14 cellular contexts compared by ENCODE assay signal in the genomic region with DNA sequence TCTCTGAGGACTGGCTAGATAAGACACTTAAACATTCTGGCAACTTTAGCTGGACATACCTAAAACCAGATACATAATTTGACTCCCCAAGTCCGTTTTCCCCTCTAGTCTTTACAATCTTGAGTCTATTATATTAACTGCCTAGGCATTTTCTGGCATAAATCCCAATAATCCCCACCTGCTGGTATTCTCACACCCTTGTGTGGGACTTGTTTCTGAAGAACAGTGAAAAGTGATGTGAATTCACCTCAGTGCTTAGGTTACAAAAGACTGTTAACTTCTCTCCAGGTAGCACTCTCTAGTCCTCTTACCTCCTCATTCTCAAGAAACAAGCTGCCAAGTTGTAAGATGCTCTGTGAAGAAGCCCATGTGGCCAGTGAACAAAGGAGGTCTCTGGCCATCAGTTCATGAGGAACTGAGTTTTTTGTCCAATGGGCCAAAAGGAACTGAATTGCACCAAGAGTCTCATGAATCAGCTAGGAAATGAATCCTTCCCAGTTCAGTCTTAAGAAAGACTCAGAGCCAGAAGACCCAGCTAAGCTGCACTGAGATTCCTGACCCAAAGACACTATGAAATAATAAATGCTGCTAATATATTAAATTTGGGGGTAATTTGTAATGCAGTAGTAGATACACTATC. TPM values are rescaled to one million over a fixed set of nuclear protein-coding genes. Genes with fewer than 3 reads are reported as not detected.
DNase-seq lines count a peak whose midpoint lies in the region; ATAC-seq and TF ChIP-seq lines count a peak whose summit lies in the region.
"Had no signal": no experiment of that assay in that cellular context is flagged by ENCODE, and none has a peak within 500 bp of the region (broad histone marks: within the 10 kb centered on the region; RNA-seq: fewer than 3 reads in every experiment).

No MANE protein-coding gene starts in this region.

- no peak for TF ChIP-seq CTCF in H9 (conservative IDR thresholded peaks at IDR 0.05)

- H3K79me2 ChIP-seq in H9 (ENCODE audit: insufficient read depth, low read length): peaks cover 10% of the 10 kb centered on the region

- no peak overlapping the region for H2BK120ac ChIP-seq in H9 (ENCODE audit: low read depth, low read length, poor library complexity, severe bottlenecking)

- no peaks in the 10 kb centered on the region for H3K9me3 Mint-ChIP-seq in H9

- no peak overlapping the region for H3K4ac ChIP-seq in H9 (ENCODE audit: low read depth, low read length)

- no peak overlapping the region for H3K9ac ChIP-seq in BLaER1
- no peak overlapping the region for H3K9ac ChIP-seq in H9 (ENCODE audit: extremely low read depth, insufficient read length, low read length)

- H2AFZ ChIP-seq in H9 (ENCODE audit: low read length): no peak overlapping the region

- H2AK5ac ChIP-seq in H9 (ENCODE audit: insufficient read length, low read length): no peak overlapping the region

- no peaks in the 10 kb centered on the region for H3K79me1 ChIP-seq in H9 (ENCODE audit: insufficient read depth, low read depth, low read length, poor library complexity, severe bottlenecking)

- no peak overlapping the region for H2BK12ac ChIP-seq in H9 (ENCODE audit: insufficient read length, low read depth, low read length)

- H3T11ph ChIP-seq in H9 (ENCODE audit: low read length): no peak overlapping the region

- WGBS in H9 (ENCODE audit: extremely low coverage, insufficient read length, low lambda C conversion rate): no CpG with 5 or more reads among the region's 1 CpG

- H3K27me3 ChIP-seq in BLaER1 (no peaks in the 10 kb centered on the region), H9 (ENCODE audit: insufficient read depth, low read length) (no peaks in the 10 kb centered on the region)

- H2BK5ac ChIP-seq in H9 (ENCODE audit: insufficient read length, low read length): no peak overlapping the region

- peaks cover 21 to 25% of the 10 kb centered on the region in 2 experiments for H3K4me1 Mint-ChIP-seq in H9

- no peak overlapping the region for H3K14ac ChIP-seq in H9 (ENCODE audit: insufficient read depth, low read length)

- no peak overlapping the region for H3K18ac ChIP-seq in H9 (ENCODE audit: insufficient read length, low read depth, low read length)

- no peaks in the 10 kb centered on the region for H3K9me3 ChIP-seq in BLaER1
- H3K9me3 ChIP-seq in H9 (ENCODE audit: control insufficient read depth, low read depth, low read length): no peaks in the 10 kb centered on the region

- H4K8ac ChIP-seq in H9 (replicated peaks; ENCODE audit: insufficient read length, low read depth, low read length): no peak overlapping the region

- H3K27ac ChIP-seq in BLaER1 (no peak overlapping the region), H9 (ENCODE audit: insufficient read length, low read depth, low read length) (no peak overlapping the region)
- H3K27ac ChIP-seq: C4-2B had no signal

- H4K91ac ChIP-seq in H9 (ENCODE audit: insufficient read length, low read depth, low read length): no peak overlapping the region

- H3K36me3 ChIP-seq in BLaER1: peaks cover 11% of the 10 kb centered on the region

- H2BK20ac ChIP-seq in H9 (ENCODE audit: low read depth, low read length, poor library complexity, severe bottlenecking): no peak overlapping the region

- peak overlapping the region in 1 of 2 experiments; percentile 3; a peak in 1 of 5 replicates for H3K4me3 Mint-ChIP-seq in H9
- H3K4me3 Mint-ChIP-seq: activated CD4-positive, alpha-beta T cell treated with anti-CD3 and anti-CD28 coated beads for 36 hours had no signal

- peaks cover 0 to 8% (median 0%) of the 10 kb centered on the region in 3 experiments; a peak in 3 of 7 replicates for H3K36me3 Mint-ChIP-seq in H9 (ENCODE audit: insufficient read depth in 1 of 3, low read depth in 3 of 3)

- peaks cover 57% of the 10 kb centered on the region for H3K4me1 ChIP-seq in BLaER1
- no peaks in the 10 kb centered on the region; the same call in 1 of the 2 replicates for H3K4me1 ChIP-seq in H9 (ENCODE audit: insufficient read depth, low read length)

- H3K56ac ChIP-seq in H9 (ENCODE audit: insufficient read length, low read depth, low read length): no peak overlapping the region

- peaks cover 12% of the 10 kb centered on the region for H3K23me2 ChIP-seq in H9 (ENCODE audit: insufficient read length, low read depth, low read length, poor library complexity, severe bottlenecking)

- peaks cover 63% of the 10 kb centered on the region for H4K20me1 ChIP-seq in BLaER1
- no peaks in the 10 kb centered on the region for H4K20me1 ChIP-seq in H9 (ENCODE audit: control insufficient read depth, insufficient read depth, insufficient read length)

- no peak overlapping the region for H4K5ac ChIP-seq in H9 (ENCODE audit: insufficient read length, low read depth, low read length)

- no peak for ATAC-seq in GM18873 (IDR thresholded peaks at IDR 0.05; ENCODE audit: low FRiP score, unreplicated experiment)
- ATAC-seq: activated CD4-positive, alpha-beta T cell treated with anti-CD3 and anti-CD28 coated beads for 36 hours had no signal

- H3K27ac Mint-ChIP-seq in H9: peak overlapping the region; percentile 57 to 93 (median 59); a peak in 5 of 7 replicates
- H3K27ac Mint-ChIP-seq: activated CD4-positive, alpha-beta T cell treated with anti-CD3 and anti-CD28 coated beads for 36 hours had no signal

- DNase-seq in H9: no peak
- DNase-seq in amniotic epithelial cell (ENCODE audit: low read depth): peak; percentile 28
- peak; percentile 57 for DNase-seq in medulla oblongata (ENCODE audit: extremely low spot score)
- no peak for DNase-seq in AG08395 (ENCODE audit: low spot score)
- DNase-seq in AG20443 (ENCODE audit: low spot score): no peak
- DNase-seq in RPMI8226: no peak
- DNase-seq: activated CD4-positive, alpha-beta T cell treated with anti-CD3 and anti-CD28 coated beads for 36 hours; NCI-H1417; NCI-H69; stimulated activated CD4-positive, alpha-beta T cell treated with anti-CD3 and anti-CD28 coated beads, Interleukin-12 subunit alpha, Interleukin-12 subunit beta, amount 100 ng/mL, for 4 hours; SW 1271 had no signal

- no peak overlapping the region for H3K4me3 ChIP-seq in BLaER1

- H3K23ac ChIP-seq in H9 (ENCODE audit: insufficient read length, low read depth, low read length): no peak overlapping the region

- H2BK15ac ChIP-seq in H9 (ENCODE audit: low read depth, low read length): no peak overlapping the region

- H3K4me2 ChIP-seq in BLaER1: peak overlapping the region; percentile 41
- no peak overlapping the region for H3K4me2 ChIP-seq in H9 (ENCODE audit: insufficient read depth, insufficient read length, low read length)

- no peaks in the 10 kb centered on the region for H3K27me3 Mint-ChIP-seq in H9 (ENCODE audit: low read depth)
- H3K27me3 Mint-ChIP-seq: activated CD4-positive, alpha-beta T cell treated with anti-CD3 and anti-CD28 coated beads for 36 hours had no signal

RNA-seq across cellular contexts. Expression of gene OSBPL11, which starts 4.1 kb away (rescaled TPM):
- 20.7 and 21.1 TPM in 2 replicates for total RNA-seq in H9 (2021)

Comparison
In these comparisons a context has a peak if more than half of its experiments do, and no peak if none do; other contexts are left out.
1. DNase-seq: peak in amniotic epithelial cell (single experiment) and medulla oblongata (single experiment); none in H9 (single experiment), AG08395 (single experiment), AG20443 (single experiment) and RPMI8226 (single experiment).